8 cellular contexts compared by ENCODE assay signal in the genomic region with DNA sequence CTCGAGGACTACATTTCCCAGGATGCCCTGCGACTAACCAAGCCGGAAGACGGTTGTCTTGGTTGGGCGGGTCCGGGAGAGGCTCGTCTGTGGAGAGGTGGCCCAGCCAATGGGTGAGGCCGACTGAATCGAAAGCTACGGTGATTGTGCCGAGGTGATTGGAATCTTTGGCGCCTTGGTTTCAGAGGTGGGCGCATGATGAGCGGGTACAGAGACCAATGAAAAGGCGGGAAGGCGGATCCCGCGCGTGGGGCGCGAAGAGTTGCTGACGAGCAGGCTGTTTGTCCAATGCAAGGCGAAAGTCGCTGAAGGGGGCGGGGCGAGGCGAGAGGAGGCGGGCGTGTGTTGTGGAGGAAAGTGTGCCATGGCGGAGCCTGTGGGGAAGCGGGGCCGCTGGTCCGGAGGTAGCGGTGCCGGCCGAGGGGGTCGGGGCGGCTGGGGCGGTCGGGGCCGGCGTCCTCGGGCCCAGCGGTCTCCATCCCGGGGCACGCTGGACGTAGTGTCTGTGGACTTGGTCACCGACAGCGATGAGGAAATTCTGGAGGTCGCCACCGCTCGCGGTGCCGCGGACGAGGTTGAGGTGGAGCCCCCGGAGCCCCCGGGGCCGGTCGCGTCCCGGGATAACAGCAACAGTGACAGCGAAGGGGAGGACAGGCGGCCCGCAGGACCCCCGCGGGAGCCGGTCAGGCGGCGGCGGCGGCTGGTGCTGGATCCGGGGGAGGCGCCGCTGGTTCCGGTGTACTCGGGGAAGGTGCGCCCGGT. TPM values are rescaled to one million over a fixed set of nuclear protein-coding genes. Genes with fewer than 3 reads are reported as not detected.
A peak's percentile ranks its signal among the peaks of the same experiment; 100 is the strongest.
DNase-seq lines count a peak whose midpoint lies in the region; ATAC-seq, FAIRE-seq and TF ChIP-seq lines count a peak whose summit lies in the region.

Gene NFATC2IP, plus strand, starts transcription at position 290 of the 762 bp plus-strand sequence. Its CDS starts 75 bp downstream, at position 365.

- H3K4me3 ChIP-seq in trophoblast cell (ENCODE audit: low read depth, low read length) (peak within 1 kb of the TSS; percentile 94), transverse colon (peak within 1 kb of the TSS; percentile 77 to 99 (median 96))

- H3K4me2 ChIP-seq in trophoblast cell (ENCODE audit: low read length): peak within 1 kb of the TSS; percentile 95

- in situ Hi-C loops in transverse colon (cut with MboI; ENCODE audit: low pct_ligation_motif_present in 1 of 4, low pct_unique_long_range_greater_than_20kb in 1 of 4, low sequenced_read_pairs in 3 of 4): no loop called here

- no peak within 1 kb of the TSS for H2BK12ac ChIP-seq in trophoblast cell (ENCODE audit: low read length)

- peak within 1 kb of the TSS; percentile 91 to 93 for H3K27ac Mint-ChIP-seq in T-cell

- H3K23ac ChIP-seq in trophoblast cell (ENCODE audit: low read length): no peak within 1 kb of the TSS

- H4K91ac ChIP-seq in trophoblast cell (ENCODE audit: low read depth, low read length): peak within 1 kb of the TSS; percentile 80

- H3K79me1 ChIP-seq in trophoblast cell (ENCODE audit: low read length): peaks cover 8% of the 10 kb centered on the region

- intact Hi-C loops in cardiac septum (cut with DNase I): loop anchor here (1.0 to 2.0 kb wide), 2 partner anchors 26 to 105 kb away; partner anchors contain the start of genes RABEP2 and TUFM
- intact Hi-C loops in transverse colon (cut with DNase I; ENCODE audit: low total_unique reads): no loop called here

- no peaks in the 10 kb centered on the region for H3K27me3 Mint-ChIP-seq in T-cell

- H3K4ac ChIP-seq in trophoblast cell (ENCODE audit: low read depth, low read length): peak within 1 kb of the TSS; percentile 81

- H3K27me3 ChIP-seq in trophoblast cell (ENCODE audit: insufficient read depth, low read length): no peaks in the 10 kb centered on the region
- no peaks in the 10 kb centered on the region for H3K27me3 ChIP-seq in transverse colon

- H3K36me3 ChIP-seq in trophoblast cell (ENCODE audit: control insufficient read depth in 1 of 2, insufficient read depth in 2 of 2, low read length in 2 of 2) (peaks cover 23 to 24% of the 10 kb centered on the region in 2 experiments), transverse colon (peaks cover 0 to 25% (median 12%) of the 10 kb centered on the region in 4 donors)

- H3K36me3 Mint-ChIP-seq in T-cell: peaks cover 18% of the 10 kb centered on the region

- CTCF ChIA-PET in T-cell (lab: Charles Lee): interaction anchor here in 1 of 2 donors (0.6 to 1.3 kb wide), 7 partner anchors 14 to 840 kb away, joined by 3 to 8 read pairs (median 3); partner anchors contain the start of genes CLN3, KIF22, LAT and TUFM

- 0 to 1% (median 0%) methylated on average over 63 to 79 of the region's 79 CpGs for WGBS in adipose tissue, 3 donors
- WGBS in trophoblast cell (ENCODE audit: extremely low coverage, insufficient coverage, insufficient read length): no CpG with 5 or more reads among the region's 79 CpGs
- 1% methylated on average over 67 of the region's 79 CpGs; no CpG with 5 or more reads in 1 of the 2 donors for WGBS in transverse colon (ENCODE audit: low coverage in 1 of 2), 2 donors

- POLR2A ChIA-PET in T-cell (lab: Charles Lee): interaction anchor here (0.6 to 0.9 kb wide), 4 partner anchors 19 to 649 kb away, joined by 4 to 7 read pairs (median 4); no protein-coding TSS in a partner anchor

- peak within 1 kb of the TSS; percentile 91 for H2AFZ ChIP-seq in trophoblast cell (ENCODE audit: insufficient read depth, low read length, poor library complexity)

- H3K9ac ChIP-seq in trophoblast cell (ENCODE audit: low read length): peak within 1 kb of the TSS; percentile 68

- peak within 1 kb of the TSS; percentile 92 to 96 (median 96) for H3K4me3 Mint-ChIP-seq in T-cell

- H4K8ac ChIP-seq in trophoblast cell (ENCODE audit: low read depth, low read length): peak within 1 kb of the TSS; percentile 87

- TF ChIP-seq EP300 in transverse colon (IDR thresholded peaks at IDR 0.05; ENCODE audit: low read depth): no peak

- H3K9me3 ChIP-seq in trophoblast cell (ENCODE audit: insufficient read depth, low read depth, low read length): no peaks in the 10 kb centered on the region
- H3K9me3 ChIP-seq in transverse colon: no peaks in the 10 kb centered on the region

- TF ChIP-seq POLR2A in GM12891 (IDR thresholded peaks at IDR 0.05; ENCODE audit: low read depth, low read length) (peak; percentile 73), transverse colon (IDR thresholded peaks at IDR 0.05) (peak; percentile 74)

- no peak for TF ChIP-seq CTCF in transverse colon (IDR thresholded peaks at IDR 0.05)

- no peaks in the 10 kb centered on the region for H3K9me3 Mint-ChIP-seq in T-cell

- H2AK5ac ChIP-seq in trophoblast cell (ENCODE audit: low read length): peak within 1 kb of the TSS; percentile 63

- DNase-seq in GM12891 (ENCODE audit: insufficient read length, low spot score) (peak; percentile 96), NCI-H1436 treated with DMSO at 0.1 percent for 48 hours (lab: John Stamatoyannopoulos, UW) (peak; percentile 97), T-cell (peak; percentile 98 to 100 (median 99)), cardiac septum (ENCODE audit: low spot score) (peak; percentile 100), trophoblast cell (peak; percentile 100), transverse colon (peak; percentile 100)

- H3K18ac ChIP-seq in trophoblast cell (ENCODE audit: low read length): peak within 1 kb of the TSS; percentile 72

- H2BK5ac ChIP-seq in trophoblast cell (ENCODE audit: low read depth, low read length, poor library complexity): peak within 1 kb of the TSS; percentile 67

- H3K14ac ChIP-seq in trophoblast cell (ENCODE audit: low read length): peak within 1 kb of the TSS; percentile 59

- ATAC-seq in HG02840 (IDR thresholded peaks at IDR 0.05; ENCODE audit: low FRiP score, unreplicated experiment) (peak; percentile 93), T-cell (replicated peaks in 1 of 4) (peak; percentile 93 to 96 (median 94))

- H2BK120ac ChIP-seq in trophoblast cell (ENCODE audit: insufficient read depth, low read length, poor library complexity): peak within 1 kb of the TSS; percentile 49

- H3K27ac ChIP-seq in adipose tissue (ENCODE audit: low read depth, low read length) (peak within 1 kb of the TSS; percentile 55), trophoblast cell (ENCODE audit: low read depth, low read length) (no peak within 1 kb of the TSS), transverse colon (peak within 1 kb of the TSS; percentile 88 to 96 (median 93))

- H3K4me1 ChIP-seq in trophoblast cell (ENCODE audit: control insufficient read depth in 1 of 2, insufficient read depth in 2 of 2, low read length in 2 of 2) (peaks cover 0 to 6% of the 10 kb centered on the region in 2 experiments), transverse colon (peaks cover 5 to 29% (median 18%) of the 10 kb centered on the region in 4 donors)

- H4K12ac ChIP-seq in trophoblast cell (ENCODE audit: low read depth, low read length): peak within 1 kb of the TSS; percentile 95

- FAIRE-seq in GM12891 (lab: Jason Lieb, UNC): peak; percentile 98

- peaks cover 31 to 36% (median 33%) of the 10 kb centered on the region in 3 donors for H3K4me1 Mint-ChIP-seq in T-cell

- peaks cover 10% of the 10 kb centered on the region for H3K79me2 ChIP-seq in trophoblast cell (ENCODE audit: control insufficient read depth, insufficient read depth, low read length, poor library complexity)

TF ChIP-seq in GM12891, 5 proteins besides CTCF, POLR2A, EP300 and RAD21:
- TF ChIP-seq POU2F2 (IDR thresholded peaks at IDR 0.05; ENCODE audit: low read depth, low read length): no peak
- peak; percentile 63; the same call in 1 of the 2 replicates for TF ChIP-seq POLR2AphosphoS5 (IDR thresholded peaks at IDR 0.05; ENCODE audit: low read depth, low read length)
- peak; percentile 89 for TF ChIP-seq TAF1 (IDR thresholded peaks at IDR 0.05; ENCODE audit: low read depth, low read length)
- peak; percentile 62 for TF ChIP-seq PAX5 (IDR thresholded peaks at IDR 0.05; ENCODE audit: insufficient read depth, low read length, severe bottlenecking)
TF ChIP-seq in GM12891: peak in this region for 3.

RNA-seq across cellular contexts. Expression of gene NFATC2IP, which starts in this region (rescaled TPM):
- polyA plus RNA-seq in GM12891 (2012; ENCODE audit: low read depth, missing spikeins): 27.3 TPM
- 100 to 1,000 TPM in 3 of 5 donors, 10 to 100 TPM in 2; 78.5 to 111 (median 100) TPM for total RNA-seq in T-cell
- 10 to 100 TPM; 10.8 to 19.2 (median 17.4) TPM for polyA plus RNA-seq in adipose tissue
- total RNA-seq in cardiac septum: 17.9 TPM
- polyA plus RNA-seq in trophoblast cell (2013): 19.5 and 20.3 TPM in 2 replicates
- 10 to 100 TPM; 59.1 to 89.4 (median 70.2) TPM for total RNA-seq in transverse colon
